In the genomic region with DNA sequence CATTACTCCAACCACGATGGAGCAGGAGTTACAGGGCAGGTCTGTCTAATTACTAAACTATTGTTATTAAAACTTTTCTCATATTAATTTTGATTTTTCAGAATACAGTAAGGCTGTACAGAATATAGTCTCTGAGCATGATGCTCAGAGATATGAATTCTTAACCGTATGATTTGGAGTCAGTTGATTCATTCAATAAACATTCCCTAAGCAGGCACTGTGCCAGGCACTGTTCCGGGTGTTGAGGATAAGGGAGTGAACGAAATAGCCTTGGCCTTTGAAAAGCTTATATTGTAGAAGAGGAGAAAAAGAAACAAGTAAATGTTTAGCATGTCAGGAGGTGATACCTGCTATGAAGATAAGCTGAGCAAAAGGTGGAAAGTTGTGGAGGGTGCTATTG, we compare ENCODE assay signal across 13 cellular contexts.
A peak's percentile ranks its signal among the peaks of the same experiment; 100 is the strongest.
DNase-seq lines count a peak whose midpoint lies in the region; ATAC-seq and TF ChIP-seq lines count a peak whose summit lies in the region.
"Had no signal": no experiment of that assay in that cellular context is flagged by ENCODE, and none has a peak within 500 bp of the region (broad histone marks: within the 10 kb centered on the region; RNA-seq: fewer than 3 reads in every experiment).

No MANE protein-coding gene starts in this region.

- no peak overlapping the region for H3K27ac Mint-ChIP-seq in WTC11
- no peak overlapping the region for H3K27ac Mint-ChIP-seq in stimulated activated effector memory CD8-positive, alpha-beta T cell treated with anti-CD3 and anti-CD28 coated beads, Interleukin-12 subunit alpha, Interleukin-12 subunit beta, amount 100 ng/mL, for 72 hours

- no peak for TF ChIP-seq EP300 in tibial nerve (IDR thresholded peaks at IDR 0.05)

- H3K9me3 ChIP-seq in colonic mucosa (no peaks in the 10 kb centered on the region), tibial nerve (no peaks in the 10 kb centered on the region)
- H3K9me3 ChIP-seq: gastrocnemius medialis had no signal

- H3K27ac ChIP-seq in colonic mucosa, result no peak overlapping the region
- no peak overlapping the region for H3K27ac ChIP-seq in tibial nerve
- H3K27ac ChIP-seq: gastrocnemius medialis had no signal

- no peaks in the 10 kb centered on the region for H3K27me3 Mint-ChIP-seq in WTC11 (ENCODE audit: low read depth)

- DNase-seq in M059J (ENCODE audit: low read depth) (peak; percentile 85), colonic mucosa (peak; percentile 57), kidney glomerular epithelial cell (lab: John Stamatoyannopoulos, UW) (peak; percentile 57), tibial nerve (ENCODE audit: low spot score in 2 of 2) (peak; percentile 41 to 79), WTC11 (ENCODE audit: low spot score) (no peak)
- no peak for DNase-seq in stimulated activated effector memory CD8-positive, alpha-beta T cell treated with anti-CD3 and anti-CD28 coated beads, Interleukin-12 subunit alpha, Interleukin-12 subunit beta, amount 100 ng/mL, for 72 hours (ENCODE audit: low spot score in 2 of 2)
- DNase-seq: activated CD4-positive, alpha-beta T cell treated with anti-CD3 and anti-CD28 coated beads, Interleukin-2, amount 50 U/mL, for 48 hours; DMS53; Kasumi-1; NCI-H2227 treated with DMSO at 0.1 percent for 48 hours had no signal

- H3K9ac ChIP-seq in colonic mucosa (ENCODE audit: low read depth in 2 of 2, low read length in 2 of 2), result no peak overlapping the region

- ATAC-seq in HG02852 (IDR thresholded peaks at IDR 0.05; ENCODE audit: unreplicated experiment) (no peak), HG02840 (IDR thresholded peaks at IDR 0.05; ENCODE audit: low FRiP score, unreplicated experiment) (no peak), WTC11 (no peak)
- ATAC-seq in stimulated activated effector memory CD8-positive, alpha-beta T cell treated with anti-CD3 and anti-CD28 coated beads, Interleukin-12 subunit alpha, Interleukin-12 subunit beta, amount 100 ng/mL, for 72 hours, result no peak
- ATAC-seq: gastrocnemius medialis had no signal

- no peak for TF ChIP-seq CTCF in colonic mucosa (IDR thresholded peaks at IDR 0.05)
- no peak for TF ChIP-seq CTCF in tibial nerve (IDR thresholded peaks at IDR 0.05)
- no peak for TF ChIP-seq CTCF in WTC11 (IDR thresholded peaks at IDR 0.05)

- no peak for TF ChIP-seq POLR2A in tibial nerve (IDR thresholded peaks at IDR 0.05)

- H3K27me3 ChIP-seq in colonic mucosa, result no peaks in the 10 kb centered on the region
- no peaks in the 10 kb centered on the region for H3K27me3 ChIP-seq in tibial nerve
- H3K27me3 ChIP-seq: gastrocnemius medialis had no signal

- peaks cover 11% of the 10 kb centered on the region for H3K9me3 Mint-ChIP-seq in WTC11
- H3K9me3 Mint-ChIP-seq in stimulated activated effector memory CD8-positive, alpha-beta T cell treated with anti-CD3 and anti-CD28 coated beads, Interleukin-12 subunit alpha, Interleukin-12 subunit beta, amount 100 ng/mL, for 72 hours, result no peaks in the 10 kb centered on the region

- intact Hi-C loops in colonic mucosa (cut with DNase I), result no loop called here

- H3K36me3 ChIP-seq in colonic mucosa, result no peaks in the 10 kb centered on the region
- no peaks in the 10 kb centered on the region for H3K36me3 ChIP-seq in tibial nerve
- H3K36me3 ChIP-seq: gastrocnemius medialis had no signal

- H3K4me1 ChIP-seq in colonic mucosa, result no peaks in the 10 kb centered on the region
- H3K4me1 ChIP-seq in tibial nerve, result peaks cover 0 to 25% (median 11%) of the 10 kb centered on the region in 4 donors
- H3K4me1 ChIP-seq: gastrocnemius medialis had no signal

- H3K4me3 ChIP-seq in colonic mucosa, result no peak overlapping the region
- H3K4me3 ChIP-seq in tibial nerve, result no peak overlapping the region
- H3K4me3 ChIP-seq: gastrocnemius medialis had no signal

- peaks cover 25% of the 10 kb centered on the region for H3K4me1 Mint-ChIP-seq in WTC11
- H3K4me1 Mint-ChIP-seq in stimulated activated effector memory CD8-positive, alpha-beta T cell treated with anti-CD3 and anti-CD28 coated beads, Interleukin-12 subunit alpha, Interleukin-12 subunit beta, amount 100 ng/mL, for 72 hours, result no peaks in the 10 kb centered on the region

- CTCF ChIA-PET in WTC11 (lab: Charles Lee), result no interaction called here

- WGBS in tibial nerve, 2 donors, result 18 to 26% methylated on average over 4 of the region's 4 CpGs

- H3K4me3 Mint-ChIP-seq in WTC11, result no peak overlapping the region
- H3K4me3 Mint-ChIP-seq in stimulated activated effector memory CD8-positive, alpha-beta T cell treated with anti-CD3 and anti-CD28 coated beads, Interleukin-12 subunit alpha, Interleukin-12 subunit beta, amount 100 ng/mL, for 72 hours, result no peak overlapping the region

- POLR2A ChIA-PET in WTC11 (lab: Charles Lee), result no interaction called here

- H3K36me3 Mint-ChIP-seq in WTC11, result no peaks in the 10 kb centered on the region; the same call in 1 of the 2 replicates
- H3K36me3 Mint-ChIP-seq in stimulated activated effector memory CD8-positive, alpha-beta T cell treated with anti-CD3 and anti-CD28 coated beads, Interleukin-12 subunit alpha, Interleukin-12 subunit beta, amount 100 ng/mL, for 72 hours, result no peaks in the 10 kb centered on the region

TF ChIP-seq in WTC11, 78 proteins besides CTCF, POLR2A, EP300 and RAD21 (continues in another document):
- TF ChIP-seq SP1 (CRISPR knock-in tag; conservative IDR thresholded peaks at IDR 0.05) (no peak), GTF2I (CRISPR knock-in tag; conservative IDR thresholded peaks at IDR 0.05) (no peak), TP53 (CRISPR knock-in tag; IDR thresholded peaks at IDR 0.05) (no peak), ZNF263 (CRISPR knock-in tag; IDR thresholded peaks at IDR 0.05; ENCODE audit: low read depth) (no peak), ZBTB21 (CRISPR knock-in tag; IDR thresholded peaks at IDR 0.05; ENCODE audit: borderline replicate concordance) (no peak), NR2C2 (CRISPR knock-in tag; IDR thresholded peaks at IDR 0.05) (no peak), SOX15 (CRISPR knock-in tag; IDR thresholded peaks at IDR 0.05) (no peak)
- TF ChIP-seq, protein P1, sequence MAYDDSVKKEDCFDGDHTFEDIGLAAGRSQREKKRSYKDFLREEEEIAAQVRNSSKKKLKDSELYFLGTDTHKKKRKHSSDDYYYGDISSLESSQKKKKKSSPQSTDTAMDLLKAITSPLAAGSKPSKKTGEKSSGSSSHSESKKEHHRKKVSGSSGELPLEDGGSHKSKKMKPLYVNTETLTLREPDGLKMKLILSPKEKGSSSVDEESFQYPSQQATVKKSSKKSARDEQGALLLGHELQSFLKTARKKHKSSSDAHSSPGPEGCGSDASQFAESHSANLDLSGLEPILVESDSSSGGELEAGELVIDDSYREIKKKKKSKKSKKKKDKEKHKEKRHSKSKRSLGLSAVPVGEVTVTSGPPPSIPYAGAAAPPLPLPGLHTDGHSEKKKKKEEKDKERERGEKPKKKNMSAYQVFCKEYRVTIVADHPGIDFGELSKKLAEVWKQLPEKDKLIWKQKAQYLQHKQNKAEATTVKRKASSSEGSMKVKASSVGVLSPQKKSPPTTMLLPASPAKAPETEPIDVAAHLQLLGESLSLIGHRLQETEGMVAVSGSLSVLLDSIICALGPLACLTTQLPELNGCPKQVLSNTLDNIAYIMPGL (CRISPR knock-in tag; IDR thresholded peaks at IDR 0.05), result no peak
- TF ChIP-seq, protein P2, sequence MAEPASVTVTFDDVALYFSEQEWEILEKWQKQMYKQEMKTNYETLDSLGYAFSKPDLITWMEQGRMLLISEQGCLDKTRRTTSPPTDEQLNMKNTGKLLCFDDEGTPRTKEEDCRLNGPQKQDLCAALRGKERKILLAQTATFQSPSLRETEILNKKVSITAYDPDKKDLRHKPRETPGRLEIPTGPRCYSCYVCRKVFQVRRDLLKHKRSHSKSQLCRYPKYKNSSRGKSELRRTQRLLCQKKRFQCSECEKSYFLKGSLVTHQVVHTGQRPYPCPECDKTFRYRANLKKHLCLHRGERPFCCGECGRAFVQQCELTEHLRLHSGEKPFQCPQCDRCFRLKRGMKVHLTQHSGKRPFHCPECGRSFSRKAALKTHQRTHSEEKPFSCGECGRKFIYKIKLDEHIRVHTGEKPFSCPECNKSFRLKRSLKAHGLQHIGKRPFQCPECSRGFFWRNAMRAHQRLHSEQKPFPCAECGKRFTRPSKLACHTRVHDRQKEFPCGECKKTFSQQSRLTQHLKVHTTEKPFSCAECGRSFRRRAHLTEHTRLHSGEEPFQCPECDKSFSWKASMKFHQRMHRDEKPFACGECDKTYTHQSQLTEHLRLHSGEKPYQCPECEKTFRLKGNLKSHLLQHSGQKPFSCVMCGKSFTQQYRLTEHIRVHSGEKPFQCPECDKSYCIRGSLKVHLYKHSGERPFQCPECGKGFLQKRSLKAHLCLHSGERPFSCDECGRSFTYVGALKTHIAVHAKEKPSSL (CRISPR knock-in tag; conservative IDR thresholded peaks at IDR 0.05), result no peak
- TF ChIP-seq, protein P3, sequence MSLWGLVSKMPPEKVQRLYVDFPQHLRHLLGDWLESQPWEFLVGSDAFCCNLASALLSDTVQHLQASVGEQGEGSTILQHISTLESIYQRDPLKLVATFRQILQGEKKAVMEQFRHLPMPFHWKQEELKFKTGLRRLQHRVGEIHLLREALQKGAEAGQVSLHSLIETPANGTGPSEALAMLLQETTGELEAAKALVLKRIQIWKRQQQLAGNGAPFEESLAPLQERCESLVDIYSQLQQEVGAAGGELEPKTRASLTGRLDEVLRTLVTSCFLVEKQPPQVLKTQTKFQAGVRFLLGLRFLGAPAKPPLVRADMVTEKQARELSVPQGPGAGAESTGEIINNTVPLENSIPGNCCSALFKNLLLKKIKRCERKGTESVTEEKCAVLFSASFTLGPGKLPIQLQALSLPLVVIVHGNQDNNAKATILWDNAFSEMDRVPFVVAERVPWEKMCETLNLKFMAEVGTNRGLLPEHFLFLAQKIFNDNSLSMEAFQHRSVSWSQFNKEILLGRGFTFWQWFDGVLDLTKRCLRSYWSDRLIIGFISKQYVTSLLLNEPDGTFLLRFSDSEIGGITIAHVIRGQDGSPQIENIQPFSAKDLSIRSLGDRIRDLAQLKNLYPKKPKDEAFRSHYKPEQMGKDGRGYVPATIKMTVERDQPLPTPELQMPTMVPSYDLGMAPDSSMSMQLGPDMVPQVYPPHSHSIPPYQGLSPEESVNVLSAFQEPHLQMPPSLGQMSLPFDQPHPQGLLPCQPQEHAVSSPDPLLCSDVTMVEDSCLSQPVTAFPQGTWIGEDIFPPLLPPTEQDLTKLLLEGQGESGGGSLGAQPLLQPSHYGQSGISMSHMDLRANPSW (CRISPR knock-in tag; conservative IDR thresholded peaks at IDR 0.05; ENCODE audit: low read depth), result no peak
- TF ChIP-seq, protein P4, sequence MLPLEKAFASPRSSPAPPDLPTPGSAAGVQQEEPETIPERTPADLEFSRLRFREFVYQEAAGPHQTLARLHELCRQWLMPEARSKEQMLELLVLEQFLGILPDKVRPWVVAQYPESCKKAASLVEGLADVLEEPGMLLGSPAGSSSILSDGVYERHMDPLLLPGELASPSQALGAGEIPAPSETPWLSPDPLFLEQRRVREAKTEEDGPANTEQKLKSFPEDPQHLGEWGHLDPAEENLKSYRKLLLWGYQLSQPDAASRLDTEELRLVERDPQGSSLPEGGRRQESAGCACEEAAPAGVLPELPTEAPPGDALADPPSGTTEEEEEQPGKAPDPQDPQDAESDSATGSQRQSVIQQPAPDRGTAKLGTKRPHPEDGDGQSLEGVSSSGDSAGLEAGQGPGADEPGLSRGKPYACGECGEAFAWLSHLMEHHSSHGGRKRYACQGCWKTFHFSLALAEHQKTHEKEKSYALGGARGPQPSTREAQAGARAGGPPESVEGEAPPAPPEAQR (CRISPR knock-in tag; IDR thresholded peaks at IDR 0.05), result no peak

Comparison
In these comparisons a context has a peak if more than half of its experiments do, and no peak if none do; other contexts are left out.
1. DNase-seq: peak in M059J (single experiment), colonic mucosa (single experiment), kidney glomerular epithelial cell (single experiment) and tibial nerve (2 of 2); none in WTC11 (single experiment) and stimulated activated effector memory CD8-positive, alpha-beta T cell treated with anti-CD3 and anti-CD28 coated beads, Interleukin-12 subunit alpha, Interleukin-12 subunit beta, amount 100 ng/mL, for 72 hours (0 of 2).